ENCODE assay signal across 22 cellular contexts in the genomic region with DNA sequence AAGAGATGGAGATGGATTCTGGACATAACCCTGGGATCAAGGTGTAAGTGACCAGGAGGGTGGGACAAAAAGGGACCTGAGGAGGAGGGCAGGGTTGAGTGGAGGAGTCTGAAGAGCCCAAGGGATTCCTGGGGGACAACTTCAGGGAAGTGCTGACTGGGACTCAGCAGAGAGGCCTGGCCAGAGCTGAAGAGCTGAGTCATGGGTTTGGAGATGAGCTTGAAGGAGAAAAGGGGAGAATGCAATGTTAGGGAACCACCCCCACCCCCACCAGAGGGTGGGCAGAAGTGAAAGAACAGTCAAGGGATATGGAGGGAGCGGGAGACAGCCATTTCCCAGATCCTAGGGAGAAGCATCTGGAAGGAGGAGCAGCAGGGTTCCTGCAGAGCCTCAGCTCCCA. TPM values are rescaled to one million over a fixed set of nuclear protein-coding genes. Genes with fewer than 3 reads are reported as not detected.
DNase-seq lines count a peak whose midpoint lies in the region; ATAC-seq, FAIRE-seq and TF ChIP-seq lines count a peak whose summit lies in the region.
"Had no signal": no experiment of that assay in that cellular context is flagged by ENCODE, and none has a peak within 500 bp of the region (broad histone marks: within the 10 kb centered on the region; RNA-seq: fewer than 3 reads in every experiment).

No MANE protein-coding gene starts in this region.

- no peak overlapping the region for H3K27ac ChIP-seq in A549
- no peak overlapping the region for H3K27ac ChIP-seq in GM23338 (ENCODE audit: low read depth)
- no peak overlapping the region for H3K27ac ChIP-seq in HepG2 (ENCODE audit: extremely low read length, insufficient read depth, low read length)
- H3K27ac ChIP-seq in foreskin keratinocyte: no peak overlapping the region
- H3K27ac ChIP-seq: KMS-11 had no signal

- H3K4me2 ChIP-seq in A549: no peak overlapping the region
- H3K4me2 ChIP-seq in GM23338: no peak overlapping the region
- H3K4me2 ChIP-seq in HepG2 (ENCODE audit: low read depth, low read length): no peak overlapping the region
- H3K4me2 ChIP-seq: KMS-11 had no signal

- H3K27me3 ChIP-seq in GM23338 (ENCODE audit: insufficient read depth): no peaks in the 10 kb centered on the region
- no peaks in the 10 kb centered on the region for H3K27me3 ChIP-seq in HepG2 (ENCODE audit: control insufficient read depth in 1 of 2, insufficient read depth in 2 of 2, low read length in 2 of 2)
- no peaks in the 10 kb centered on the region for H3K27me3 ChIP-seq in foreskin keratinocyte

- TF ChIP-seq POLR2A in A549 (IDR thresholded peaks at IDR 0.05; ENCODE audit: low read length) (no peak), HepG2 (IDR thresholded peaks at IDR 0.05; ENCODE audit: insufficient read depth in 1 of 2, low read depth in 2 of 2, low read length in 2 of 2) (no peak)

- H3K79me2 ChIP-seq in GM23338 (replicated peaks; ENCODE audit: insufficient read depth) (no peaks in the 10 kb centered on the region), HepG2 (ENCODE audit: insufficient read depth, low read length) (no peaks in the 10 kb centered on the region)

- H3K9me3 ChIP-seq in A549 (no peaks in the 10 kb centered on the region), HepG2 (ENCODE audit: low read length) (no peaks in the 10 kb centered on the region)

- no peak for FAIRE-seq in A549 (lab: Jason Lieb, UNC)
- FAIRE-seq in HepG2 (lab: Jason Lieb, UNC): no peak
- no peak for FAIRE-seq in GM19239 (lab: Jason Lieb, UNC)
- FAIRE-seq: D721Med had no signal

- POLR2A ChIA-PET in A549 (lab: Yijun Ruan, JAX) (no interaction called here), HepG2 (lab: Yijun Ruan, JAX) (no interaction called here)

- in situ Hi-C loops in HepG2 (cut with HindIII; ENCODE audit: extremely low pct_ligation_motif_present, low pct_unique_long_range_greater_than_20kb): no loop called here

- H3K9ac ChIP-seq in HepG2 (ENCODE audit: insufficient read depth, low read depth, low read length): no peak overlapping the region
- H3K9ac ChIP-seq: KMS-11 had no signal

- TF ChIP-seq EP300 in A549 (IDR thresholded peaks at IDR 0.05) (no peak), HepG2 (IDR thresholded peaks at IDR 0.05; ENCODE audit: low read depth in 2 of 2, low read length in 2 of 2) (no peak), HepG2 (CRISPR knock-in tag; IDR thresholded peaks at IDR 0.05; ENCODE audit: borderline replicate concordance) (no peak)

- BruUV-seq in HepG2 (replicated peaks; lab: Mats Ljungman, UMichigan): no TSS peak

- TF ChIP-seq RAD21 in A549 (conservative IDR thresholded peaks at IDR 0.05 in 1 of 2, IDR thresholded peaks at IDR 0.05 in 1 of 2) (no peak), HepG2 (CRISPR knock-in tag; IDR thresholded peaks at IDR 0.05) (no peak)

- peaks cover 3% of the 10 kb centered on the region for H3K27me3 Mint-ChIP-seq in GM23338 (ENCODE audit: insufficient read depth, low read depth, poor library complexity)
- no peaks in the 10 kb centered on the region for H3K27me3 Mint-ChIP-seq in activated T-helper 17 cell treated with anti-CD3 and anti-CD28 coated beads, Interleukin-2, amount 50 U/mL, for 72 hours
- H3K27me3 Mint-ChIP-seq: IgD-negative memory B cell had no signal

- intact Hi-C loops in HepG2 (cut with micrococcal nuclease; ENCODE audit: unreplicated experiment): no loop called here

- H3K9me3 Mint-ChIP-seq in GM23338: no peaks in the 10 kb centered on the region
- no peaks in the 10 kb centered on the region for H3K9me3 Mint-ChIP-seq in activated T-helper 17 cell treated with anti-CD3 and anti-CD28 coated beads, Interleukin-2, amount 50 U/mL, for 72 hours
- H3K9me3 Mint-ChIP-seq: CD8-positive, alpha-beta T cell; HFFc6; IgD-negative memory B cell had no signal

- no peak overlapping the region for H3K4me3 ChIP-seq in A549
- no peak overlapping the region for H3K4me3 ChIP-seq in GM23338
- H3K4me3 ChIP-seq in HepG2 (replicated peaks in 1 of 3; ENCODE audit: insufficient read depth in 1 of 3, low read depth in 2 of 3, low read length in 3 of 3): no peak overlapping the region

- H4K20me1 ChIP-seq in GM23338 (replicated peaks; ENCODE audit: insufficient read depth) (peaks cover 5% of the 10 kb centered on the region), HepG2 (ENCODE audit: insufficient read depth, low read length) (no peaks in the 10 kb centered on the region)

- peak overlapping the region; percentile 38; the same call in 1 of the 2 replicates for H3K27ac Mint-ChIP-seq in GM23338
- peak overlapping the region; percentile 3 for H3K27ac Mint-ChIP-seq in activated T-helper 17 cell treated with anti-CD3 and anti-CD28 coated beads, Interleukin-2, amount 50 U/mL, for 72 hours
- H3K27ac Mint-ChIP-seq: CD8-positive, alpha-beta T cell; HFFc6; IgD-negative memory B cell had no signal

- no peak for TF ChIP-seq CTCF in A549 (IDR thresholded peaks at IDR 0.05)
- TF ChIP-seq CTCF in GM23338 (conservative IDR thresholded peaks at IDR 0.05; ENCODE audit: low read depth in 2 of 2): no peak
- TF ChIP-seq CTCF in HepG2 (CRISPR knock-in tag; IDR thresholded peaks at IDR 0.05): no peak
- no peak for TF ChIP-seq CTCF in foreskin keratinocyte (conservative IDR thresholded peaks at IDR 0.05)

- no peaks in the 10 kb centered on the region for H3K9me2 ChIP-seq in GM23338 (ENCODE audit: insufficient read depth)

- H3F3A ChIP-seq in GM23338 (replicated peaks; ENCODE audit: low read depth): no peaks in the 10 kb centered on the region

- H3K36me3 Mint-ChIP-seq in GM23338 (ENCODE audit: low read depth): no peaks in the 10 kb centered on the region
- H3K36me3 Mint-ChIP-seq in activated T-helper 17 cell treated with anti-CD3 and anti-CD28 coated beads, Interleukin-2, amount 50 U/mL, for 72 hours (ENCODE audit: low read depth): peaks cover 17% of the 10 kb centered on the region

- DNase-seq in A549 (ENCODE audit: low read depth in 1 of 2, low spot score in 1 of 2) (no peak), GM23338 (ENCODE audit: low spot score) (no peak), HepG2 (ENCODE audit: low spot score) (no peak), GM19239 (ENCODE audit: insufficient read length, low spot score) (no peak), foreskin keratinocyte (no peak), DMS53 treated with DMSO at 0.1 percent for 48 hours (lab: John Stamatoyannopoulos, UW; ENCODE audit: unreplicated experiment) (no peak)
- DNase-seq: CD8-positive, alpha-beta T cell; COR-L47; DMS153; DND-41; GDM1; GOT3; HCEC 1CT; HFFc6 had no signal

- ATAC-seq in A549 (no peak), GM23338 (peak; percentile 29; the same call in 1 of the 3 replicates), HepG2 (0 out of 3 replicates have a peak, but pooled peaks have one; percentile 31), HG03139 (IDR thresholded peaks at IDR 0.05; ENCODE audit: unreplicated experiment) (no peak), foreskin keratinocyte (no peak)
- ATAC-seq in activated T-helper 17 cell treated with anti-CD3 and anti-CD28 coated beads, Interleukin-2, amount 50 U/mL, for 72 hours (replicated peaks): no peak
- ATAC-seq: CD8-positive, alpha-beta T cell had no signal

- H3K4me1 Mint-ChIP-seq in GM23338: peaks cover 10% of the 10 kb centered on the region
- H3K4me1 Mint-ChIP-seq in activated T-helper 17 cell treated with anti-CD3 and anti-CD28 coated beads, Interleukin-2, amount 50 U/mL, for 72 hours: peaks cover 38% of the 10 kb centered on the region
- H3K4me1 Mint-ChIP-seq: CD14-positive monocyte had no signal

- H3K4me3 Mint-ChIP-seq in GM23338: no peak overlapping the region
- no peak overlapping the region for H3K4me3 Mint-ChIP-seq in activated T-helper 17 cell treated with anti-CD3 and anti-CD28 coated beads, Interleukin-2, amount 50 U/mL, for 72 hours
- H3K4me3 Mint-ChIP-seq: CD14-positive monocyte; CD8-positive, alpha-beta T cell; HFFc6; IgD-negative memory B cell had no signal

- no peaks in the 10 kb centered on the region for H3K36me3 ChIP-seq in GM23338 (ENCODE audit: insufficient read depth)
- peaks cover 0 to 3% of the 10 kb centered on the region in 2 experiments; a peak in 1 of 5 replicates for H3K36me3 ChIP-seq in HepG2 (replicated peaks in 1 of 2; ENCODE audit: control insufficient read depth in 1 of 2, insufficient read depth in 2 of 2, low read length in 2 of 2)

- CTCF ChIA-PET in A549 (lab: Yijun Ruan, JAX) (interaction anchor here (1.4 kb wide), 1 partner anchor 11 kb away, joined by 3 read pairs; no protein-coding TSS in a partner anchor), HepG2 (lab: Yijun Ruan, JAX; ENCODE audit: low intra/inter-chr PET ratio, low total read pairs) (no interaction called here)

- no peak overlapping the region for H2AFZ ChIP-seq in GM23338
- H2AFZ ChIP-seq in HepG2 (ENCODE audit: low read length): no peak overlapping the region

- WGBS in A549 (ENCODE audit: missing lambda C conversion rate): 95% methylated on average over 1 of the region's 1 CpG
- 96% methylated on average over 1 of the region's 1 CpG for WGBS in HepG2 (ENCODE audit: low lambda C conversion rate)

- H3K4me1 ChIP-seq in A549 (no peaks in the 10 kb centered on the region), GM23338 (ENCODE audit: insufficient read depth) (no peaks in the 10 kb centered on the region), HepG2 (ENCODE audit: insufficient read depth, low read length) (no peaks in the 10 kb centered on the region), foreskin keratinocyte (no peaks in the 10 kb centered on the region)

RNA-seq across cellular contexts. Expression of gene INSM1, which starts 55.2 kb away (rescaled TPM):
- not detected in 2 replicates for polyA plus RNA-seq in A549 (2011; rRNA removed)
- not detected in 2 replicates for polyA plus RNA-seq in A549 (2012; cell fraction: cytosol; rRNA removed)
- polyA plus RNA-seq in A549 (2012; cell fraction: nucleus; rRNA removed): not detected in 2 replicates
- polyA plus RNA-seq in A549 (2017; fragmentation: RNase III; extraction: RNeasy Plus Mini Kit Qiagen cat#74134 plus additional on column Dnase treatment): not detected in 3 replicates
- polyA minus RNA-seq in A549 (2011; rRNA and poly(A)+ RNA removed): not detected in 2 replicates
- total RNA-seq in GM23338 (2014; rRNA removed; shearing (Covaris generic)): 1.2 and 2.2 TPM in 2 replicates
- 0.55 and 0.61 TPM in 2 replicates for polyA plus RNA-seq in GM23338 (2016; fragmentation: Nextera tagmentation; extraction: Ambion mirVana)
- 1 to 10 TPM in 1 of 2 donors, not detected in 1; 2.8 TPM for total RNA-seq in activated T-helper 17 cell treated with anti-CD3 and anti-CD28 coated beads, Interleukin-2, amount 50 U/mL, for 72 hours
- not detected in 2 replicates for total RNA-seq in HepG2 (2016; rRNA removed; fragmentation: Illumina TruSeq; extraction: Trizol)
- total RNA-seq in HepG2 (2016; cell fraction: cytosol; rRNA removed; fragmentation: Illumina TruSeq; extraction: Trizol; ENCODE audit: low read depth): not detected in 2 replicates
- total RNA-seq in HepG2 (2016; cell fraction: insoluble cytoplasmic fraction; rRNA removed; fragmentation: Illumina TruSeq; extraction: Trizol): not detected in 2 replicates
- not detected in 2 replicates for total RNA-seq in HepG2 (2016; cell fraction: membrane; rRNA removed; fragmentation: Illumina TruSeq; extraction: Trizol)
- not detected in 2 replicates for total RNA-seq in HepG2 (2016; cell fraction: nucleus; rRNA removed; fragmentation: Illumina TruSeq; extraction: Trizol)
- not detected in 2 replicates for polyA plus RNA-seq in HepG2 (2011; rRNA removed)
- not detected in 2 replicates for polyA plus RNA-seq in HepG2 (2011; cell fraction: cytosol; rRNA removed)
- polyA plus RNA-seq in HepG2 (2011; cell fraction: nucleus; rRNA removed): not detected in 2 replicates
- polyA plus RNA-seq in HepG2 (2012): not detected in 2 replicates
- not detected in 2 replicates for polyA plus RNA-seq in HepG2 (2016; cell fraction: cytosol; fragmentation: Illumina TruSeq; extraction: Trizol; ENCODE audit: low read depth)
- polyA plus RNA-seq in HepG2 (2016; cell fraction: insoluble cytoplasmic fraction; fragmentation: Illumina TruSeq; extraction: Trizol; ENCODE audit: low read depth): not detected in 2 replicates
- not detected in 2 replicates for polyA plus RNA-seq in HepG2 (2016; cell fraction: membrane; fragmentation: Illumina TruSeq; extraction: Trizol; ENCODE audit: low read depth)
- not detected in 2 replicates for polyA plus RNA-seq in HepG2 (2016; cell fraction: nucleus; fragmentation: Illumina TruSeq; extraction: Trizol; ENCODE audit: insufficient read depth, low read depth)
- not detected in 2 replicates for polyA minus RNA-seq in HepG2 (2011; rRNA and poly(A)+ RNA removed; ENCODE audit: low replicate concordance)
- polyA minus RNA-seq in HepG2 (2011; cell fraction: cytosol; rRNA and poly(A)+ RNA removed): not detected in 2 replicates
- polyA minus RNA-seq in HepG2 (2011; cell fraction: nucleus; rRNA and poly(A)+ RNA removed): not detected in 2 replicates
- total RNA-seq in foreskin keratinocyte: not detected in 2 replicates
- not detected in 2 replicates for polyA plus RNA-seq in foreskin keratinocyte
- total RNA-seq: A673; CD8-positive, alpha-beta T cell; HFFc6 had no signal
- polyA plus RNA-seq: BJ, CD14-positive monocyte, IgD-negative memory B cell had no signal

Comparison
In these comparisons a context has a peak if more than half of its experiments do, and no peak if none do; other contexts are left out.
1. ATAC-seq: peak in GM23338 (single experiment) and HepG2 (single experiment); none in A549 (0 of 2), activated T-helper 17 cell treated with anti-CD3 and anti-CD28 coated beads, Interleukin-2, amount 50 U/mL, for 72 hours (single experiment), HG03139 (single experiment) and foreskin keratinocyte (single experiment).
2. Of the 38 proteins assayed by ChIP-seq in both HepG2 and A549: peak only in HepG2: none; only in A549: none; in both: MAFK; in neither: 37.